ENCODE assay signal across 9 cellular contexts in the genomic region with DNA sequence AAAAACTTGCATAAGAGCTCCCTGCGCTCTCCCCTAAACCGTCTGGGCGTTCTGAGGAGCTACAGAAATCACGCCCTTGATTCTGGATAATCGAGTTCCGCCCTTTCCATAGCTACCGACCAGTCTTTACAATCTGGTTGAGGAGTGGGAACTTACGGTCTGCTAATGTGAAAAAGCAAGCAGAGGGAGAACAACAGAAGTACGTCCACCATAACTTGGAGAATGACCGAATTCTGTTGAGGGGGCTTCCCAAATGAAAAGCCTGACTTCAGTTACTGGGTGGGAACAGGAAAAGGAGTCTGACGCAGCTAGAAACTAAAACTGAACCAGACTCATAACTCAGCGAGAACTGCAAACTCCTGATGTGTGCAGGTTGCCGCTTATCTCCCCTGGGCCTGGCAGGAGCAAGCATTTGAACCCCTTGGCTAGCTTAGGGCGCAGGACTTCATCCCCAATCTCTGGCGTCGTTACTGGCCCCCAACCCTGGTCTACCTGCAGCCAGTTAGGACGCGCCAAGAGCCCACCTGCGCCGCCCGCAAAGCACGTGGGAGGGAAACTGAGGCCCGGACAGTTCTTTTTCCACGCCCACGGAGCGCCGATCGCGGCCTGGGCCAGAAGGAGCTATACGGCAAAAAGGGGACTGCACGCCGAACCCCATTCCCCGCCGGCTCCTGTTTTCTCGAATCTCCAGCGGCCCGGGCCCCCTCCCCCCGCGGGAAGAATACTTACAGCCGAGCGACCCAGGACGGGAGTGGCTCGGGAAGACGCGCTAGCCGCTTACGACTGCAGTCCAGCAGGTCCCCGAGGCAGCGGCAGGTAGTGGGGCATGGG. TPM values are rescaled to one million over a fixed set of nuclear protein-coding genes. Genes with fewer than 3 reads are reported as not detected.
DNase-seq lines count a peak whose midpoint lies in the region; ATAC-seq, FAIRE-seq and TF ChIP-seq lines count a peak whose summit lies in the region.
"Had no signal": no experiment of that assay in that cellular context is flagged by ENCODE, and none has a peak within 500 bp of the region (broad histone marks: within the 10 kb centered on the region; RNA-seq: fewer than 3 reads in every experiment).

No MANE protein-coding gene starts in this region.

- WGBS in adipose tissue, 3 donors = 2% methylated on average over 35 to 49 of the region's 49 CpGs

- no peaks in the 10 kb centered on the region for H3K9me3 ChIP-seq in gastrocnemius medialis

- peak; percentile 79 for DNase-seq in NCI-H510A treated with DMSO at 0.1 percent for 48 hours (lab: John Stamatoyannopoulos, UW)
- DNase-seq in NCI-H510A (lab: John Stamatoyannopoulos, UW) = no peak
- DNase-seq in HTR-8/SVneo (ENCODE audit: insufficient read length, low spot score) = peak; percentile 30
- DNase-seq in hippocampal formation (lab: John Stamatoyannopoulos, UW) = peak; percentile 26 to 34
- DNase-seq in gastrocnemius medialis = peak; percentile 5 to 20
- DNase-seq in mucosa of gallbladder (ENCODE audit: low spot score) = no peak

- no peak for TF ChIP-seq POLR2A in gastrocnemius medialis (IDR thresholded peaks at IDR 0.05)

- FAIRE-seq in HTR-8/SVneo (lab: Jason Lieb, UNC) = no peak

- intact Hi-C loops in gastrocnemius medialis (cut with DNase I; ENCODE audit: low total_unique reads) = loop anchor here (10.0 kb wide), 1 partner anchor 475 kb away; no protein-coding TSS in a partner anchor

- H3K27ac ChIP-seq in adipose tissue (ENCODE audit: low read depth, low read length) (peak overlapping the region; percentile 55), gastrocnemius medialis (peak overlapping the region; percentile 85 to 95 (median 93))

- in situ Hi-C loops in gastrocnemius medialis (cut with MboI; ENCODE audit: low sequenced_read_pairs in 4 of 4) = no loop called here

- H3K36me3 ChIP-seq in gastrocnemius medialis = no peaks in the 10 kb centered on the region

- TF ChIP-seq CTCF in gastrocnemius medialis (IDR thresholded peaks at IDR 0.05 in 4 of 5, conservative IDR thresholded peaks at IDR 0.05 in 1 of 5) = peak in 1 of 5 experiments; percentile 4

- peak overlapping the region; percentile 62 to 96 (median 88) for H3K4me3 ChIP-seq in gastrocnemius medialis

- no peaks in the 10 kb centered on the region for H3K27me3 ChIP-seq in gastrocnemius medialis

- peaks cover 35 to 37% of the 10 kb centered on the region in 2 donors for H3K4me1 ChIP-seq in gastrocnemius medialis

- ATAC-seq in gastrocnemius medialis (peak; percentile 42 to 54), GM18858 (IDR thresholded peaks at IDR 0.05; ENCODE audit: unreplicated experiment) (no peak)

RNA-seq across cellular contexts. Expression of gene LRIG3, which starts 0.8 kb away (rescaled TPM):
- polyA plus RNA-seq in adipose tissue = 10 to 100 TPM in 1 of 3 donors, 1 to 10 TPM in 2; 8.0 to 14.7 (median 8.1) TPM
- total RNA-seq in gastrocnemius medialis (10 to 100 TPM in 1 of 4 donors, 1 to 10 TPM in 3; 4.7 to 14.7 (median 7.7) TPM), mucosa of gallbladder (50.8 TPM)
- total RNA-seq: CD4-positive, CD25-positive, alpha-beta regulatory T cell had no signal
- polyA plus RNA-seq: CD4-positive, CD25-positive, alpha-beta regulatory T cell had no signal

Comparison
In these comparisons a context has a peak if more than half of its experiments do, and no peak if none do; other contexts are left out.
1. DNase-seq: peak in NCI-H510A treated with DMSO at 0.1 percent for 48 hours (single experiment), HTR-8/SVneo (single experiment), hippocampal formation (2 of 2) and gastrocnemius medialis (2 of 2); none in NCI-H510A (single experiment) and mucosa of gallbladder (single experiment).